Comparison of ENCODE assay signal across 8 cellular contexts in the genomic region with DNA sequence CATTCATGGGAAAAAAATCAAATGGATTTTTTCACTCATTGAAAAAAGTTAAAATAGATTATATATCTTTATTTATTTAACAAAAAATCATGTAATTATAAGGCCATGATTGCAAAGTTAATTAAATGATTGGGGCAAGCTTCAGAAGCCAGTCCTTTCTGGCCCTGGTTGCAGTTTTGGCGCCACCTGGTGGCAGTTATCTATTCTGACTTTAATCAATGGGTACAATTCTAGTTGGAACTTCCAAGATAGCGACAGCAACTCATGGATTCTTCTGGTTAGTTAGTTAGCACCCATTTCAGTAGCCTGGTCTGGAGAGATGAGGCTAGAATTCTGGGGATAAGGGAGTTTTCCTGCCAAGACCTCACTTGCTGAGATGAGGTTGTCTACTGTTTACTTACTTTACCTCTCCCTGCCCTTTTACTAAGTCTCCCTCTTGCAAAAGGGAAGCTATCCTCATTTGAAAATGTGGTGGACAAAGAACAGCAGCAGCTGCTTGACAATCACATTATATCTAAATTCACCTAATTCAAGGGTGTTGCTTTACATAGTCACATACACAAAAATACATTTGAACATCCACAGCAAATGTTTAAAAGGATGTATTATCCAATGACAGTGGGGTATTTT. TPM values are rescaled to one million over a fixed set of nuclear protein-coding genes. Genes with fewer than 3 reads are reported as not detected.
DNase-seq lines count a peak whose midpoint lies in the region; ATAC-seq, FAIRE-seq and TF ChIP-seq lines count a peak whose summit lies in the region.

No MANE protein-coding gene starts in this region.

- H3K36me3 Mint-ChIP-seq in astrocyte (ENCODE audit: low read depth, unreplicated experiment) = no peaks in the 10 kb centered on the region

- no peak for FAIRE-seq in astrocyte (lab: Jason Lieb, UNC)
- FAIRE-seq in small intestine (lab: Jason Lieb, UNC) = no peak

- peaks cover 6% of the 10 kb centered on the region for H3K4me1 Mint-ChIP-seq in astrocyte (ENCODE audit: low read depth, unreplicated experiment)

- TF ChIP-seq CTCF in astrocyte (IDR thresholded peaks at IDR 0.05; ENCODE audit: insufficient read depth, low read depth, low read length) = peak; percentile 79

- H2AFZ ChIP-seq in astrocyte (ENCODE audit: low read depth, low read length) = no peak overlapping the region

- no peaks in the 10 kb centered on the region for H3K27me3 ChIP-seq in astrocyte (ENCODE audit: insufficient read depth, low read length)
- H3K27me3 ChIP-seq in small intestine (ENCODE audit: control insufficient read depth in 2 of 2, insufficient read depth in 2 of 2, low read length in 2 of 2) = no peaks in the 10 kb centered on the region

- no peak overlapping the region for H3K4me3 Mint-ChIP-seq in astrocyte (ENCODE audit: unreplicated experiment)

- no peaks in the 10 kb centered on the region for H3K27me3 Mint-ChIP-seq in astrocyte (ENCODE audit: low read depth, unreplicated experiment)

- DNase-seq in A172 (ENCODE audit: low spot score) (peak; percentile 68), NCI-H1105 (lab: John Stamatoyannopoulos, UW) (peak; percentile 43), T1000 (lab: John Stamatoyannopoulos, UW) (peak; percentile 32), astrocyte (ENCODE audit: low read depth) (peak; percentile 10), hypothalamus (lab: John Stamatoyannopoulos, UW) (peak in 37 of 51 donors; percentile 2 to 72 (median 28)), small intestine (peak; percentile 76)

- H3K27ac ChIP-seq in astrocyte (ENCODE audit: low read depth, low read length) (no peak overlapping the region), small intestine (ENCODE audit: low read depth in 1 of 2, low read length in 1 of 2) (no peak overlapping the region)

- ATAC-seq in GM18868 (IDR thresholded peaks at IDR 0.05; ENCODE audit: unreplicated experiment) = peak; percentile 60
- ATAC-seq in HG03108 (IDR thresholded peaks at IDR 0.05; ENCODE audit: unreplicated experiment) = no peak

- H3K9ac ChIP-seq in astrocyte (ENCODE audit: low read length) = no peak overlapping the region

- H3K36me3 ChIP-seq in astrocyte (ENCODE audit: insufficient read depth, low read length) (peaks cover 20% of the 10 kb centered on the region), small intestine (ENCODE audit: control insufficient read depth in 2 of 2, insufficient read depth in 2 of 2, low read length in 2 of 2) (peaks cover 4 to 5% of the 10 kb centered on the region in 2 donors)

- H3K9me3 ChIP-seq in astrocyte (ENCODE audit: insufficient read depth, low read depth, low read length) (no peaks in the 10 kb centered on the region), small intestine (ENCODE audit: control insufficient read depth, low read depth) (no peaks in the 10 kb centered on the region)

- H3K4me1 ChIP-seq in astrocyte (ENCODE audit: insufficient read depth, low read length) (peaks cover 3% of the 10 kb centered on the region), small intestine (ENCODE audit: control insufficient read depth in 2 of 2, insufficient read depth in 1 of 2, low read depth in 1 of 2, low read length in 1 of 2) (no peaks in the 10 kb centered on the region)

- no peaks in the 10 kb centered on the region for H3K79me2 ChIP-seq in astrocyte (ENCODE audit: insufficient read depth, low read length)

- no peaks in the 10 kb centered on the region for H4K20me1 ChIP-seq in astrocyte (ENCODE audit: insufficient read depth, low read length)

- H3K4me2 ChIP-seq in astrocyte (ENCODE audit: low read length) = no peak overlapping the region

- H3K4me3 ChIP-seq in astrocyte (ENCODE audit: insufficient read depth, low read depth, low read length) (no peak overlapping the region), small intestine (ENCODE audit: low read depth in 1 of 2, low read length in 2 of 2) (no peak overlapping the region)

- WGBS in small intestine, 3 donors = 10 to 19% (median 18%) methylated on average over 2 of the region's 2 CpGs

- no peak overlapping the region for H3K27ac Mint-ChIP-seq in astrocyte (ENCODE audit: unreplicated experiment)

- no peaks in the 10 kb centered on the region for H3K9me3 Mint-ChIP-seq in astrocyte (ENCODE audit: unreplicated experiment)

RNA-seq across cellular contexts. Expression of gene NOC3L, which starts 42.3 kb away (rescaled TPM):
- total RNA-seq in A172 (2014; rRNA removed; shearing (Covaris generic)) = 46.5 and 63.7 TPM in 2 replicates
- 20.2 and 21.6 TPM in 2 replicates for total RNA-seq in astrocyte
- 1 to 10 TPM; 1.4 to 8.4 (median 2.7) TPM for polyA plus RNA-seq in small intestine

Comparison
In these comparisons a context has a peak if more than half of its experiments do, and no peak if none do; other contexts are left out.
1. DNase-seq: peak in every context shown above with its lines; median percentile 76 in small intestine; 68 in A172; 43 in NCI-H1105; 32 in T1000; 28 in hypothalamus; 10 in astrocyte.